10 cellular contexts compared by ENCODE assay signal in the genomic region with DNA sequence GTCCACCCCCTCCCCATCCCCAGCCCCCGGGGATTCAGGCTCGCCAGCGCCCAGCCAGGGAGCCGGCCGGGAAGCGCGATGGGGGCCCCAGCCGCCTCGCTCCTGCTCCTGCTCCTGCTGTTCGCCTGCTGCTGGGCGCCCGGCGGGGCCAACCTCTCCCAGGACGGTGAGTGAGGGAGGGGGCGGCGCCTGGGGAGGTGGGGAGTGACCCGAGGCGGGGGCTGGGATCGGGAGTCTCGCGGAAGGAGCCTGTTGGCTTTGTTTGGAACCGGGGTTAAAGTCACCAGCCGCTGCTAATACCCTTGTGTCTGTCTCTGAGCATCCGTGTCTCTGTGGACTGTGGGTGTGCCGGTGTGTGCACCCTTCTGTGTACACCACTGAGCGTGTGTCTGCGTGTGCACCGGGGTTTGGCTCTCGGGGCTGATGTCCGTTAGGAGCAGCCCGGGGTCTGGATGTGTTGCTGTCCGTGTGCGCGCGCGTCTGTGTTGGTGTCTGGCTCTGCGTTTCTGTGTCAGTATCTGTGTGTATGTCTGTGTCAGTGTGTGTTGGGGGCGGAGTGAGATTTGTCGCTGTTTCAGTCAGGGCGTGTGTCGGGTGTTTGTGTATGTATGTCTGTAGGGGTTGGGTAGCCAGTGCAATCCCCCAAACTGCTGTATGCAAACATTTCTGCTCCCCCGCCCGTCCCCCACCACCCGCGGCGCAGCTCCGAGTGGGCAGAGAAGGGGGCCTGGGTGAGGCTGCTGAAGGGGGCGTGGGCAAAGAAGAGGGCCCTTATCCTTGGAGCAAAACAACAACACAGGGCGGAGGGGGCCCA. TPM values are rescaled to one million over a fixed set of nuclear protein-coding genes. Genes with fewer than 3 reads are reported as not detected.
DNase-seq lines count a peak whose midpoint lies in the region; ATAC-seq, FAIRE-seq and TF ChIP-seq lines count a peak whose summit lies in the region.
"Had no signal": no experiment of that assay in that cellular context is flagged by ENCODE, and none has a peak within 500 bp of the region (broad histone marks: within the 10 kb centered on the region; RNA-seq: fewer than 3 reads in every experiment).

No MANE protein-coding gene starts in this region.

- FAIRE-seq in bronchial epithelial cell (lab: Jason Lieb, UNC): peak; percentile 13
- FAIRE-seq: TTC549 had no signal

- intact Hi-C loops in left lung (cut with DNase I): no loop called here

- ATAC-seq in left lung (peak; percentile 25), GM19324 (IDR thresholded peaks at IDR 0.05; ENCODE audit: low FRiP score, unreplicated experiment) (no peak), HG03095 (IDR thresholded peaks at IDR 0.05; ENCODE audit: unreplicated experiment) (no peak)

- H3K4me1 ChIP-seq in left lung (peaks cover 0 to 12% of the 10 kb centered on the region in 2 donors), suprapubic skin (peaks cover 24% of the 10 kb centered on the region)

- H3K27me3 ChIP-seq in MG63: peaks cover 52% of the 10 kb centered on the region
- H3K27me3 ChIP-seq in bronchial epithelial cell (ENCODE audit: control insufficient read depth, insufficient read depth, low read length): peaks cover 22% of the 10 kb centered on the region
- peaks cover 41 to 89% of the 10 kb centered on the region in 2 donors for H3K27me3 ChIP-seq in left lung
- peaks cover 60% of the 10 kb centered on the region for H3K27me3 ChIP-seq in suprapubic skin

- no peak for TF ChIP-seq POLR2A in suprapubic skin (IDR thresholded peaks at IDR 0.05)

- H3K4me3 ChIP-seq in MG63 (no peak overlapping the region), bronchial epithelial cell (ENCODE audit: low read depth, low read length) (no peak overlapping the region), left lung (no peak overlapping the region), suprapubic skin (peak overlapping the region; percentile 52)

- H3K9me3 ChIP-seq in MG63 (no peaks in the 10 kb centered on the region), left lung (no peaks in the 10 kb centered on the region), suprapubic skin (no peaks in the 10 kb centered on the region)

- TF ChIP-seq CTCF in bronchial epithelial cell (IDR thresholded peaks at IDR 0.05; ENCODE audit: insufficient read depth, low read length, severe bottlenecking): no peak
- TF ChIP-seq CTCF in left lung (IDR thresholded peaks at IDR 0.05): no peak
- TF ChIP-seq CTCF in suprapubic skin (IDR thresholded peaks at IDR 0.05): no peak

- H3K36me3 ChIP-seq in MG63 (no peaks in the 10 kb centered on the region), bronchial epithelial cell (ENCODE audit: control insufficient read depth, insufficient read depth, low read length) (no peaks in the 10 kb centered on the region), left lung (no peaks in the 10 kb centered on the region), suprapubic skin (no peaks in the 10 kb centered on the region)

- H3K27ac ChIP-seq in left lung: no peak overlapping the region
- H3K27ac ChIP-seq in suprapubic skin: no peak overlapping the region

- no peak for TF ChIP-seq EP300 in suprapubic skin (IDR thresholded peaks at IDR 0.05)

- DNase-seq in MG63 (peak; percentile 8), bronchial epithelial cell (ENCODE audit: low read depth) (no peak), left lung (peak in 1 of 2 donors; percentile 76), suprapubic skin (ENCODE audit: low spot score in 2 of 2) (peak in 1 of 2 donors; percentile 80)
- DNase-seq in activated CD4-positive, CD25-positive, alpha-beta regulatory T cell treated with anti-CD3 and anti-CD28 coated beads, Interleukin-2, amount 50 U/mL, for 72 hours: no peak
- DNase-seq: stimulated activated CD4-positive, alpha-beta T cell treated with anti-CD3 and anti-CD28 coated beads, Interleukin-4, amount 100 ng/mL, for 24 hours had no signal

- WGBS in suprapubic skin: 5% methylated on average over 25 of the region's 49 CpGs

RNA-seq across cellular contexts. Expression of a gene that starts 0.5 kb away (rescaled TPM):
- total RNA-seq in MG63 (2014; rRNA removed; shearing (Covaris generic); ENCODE audit: low replicate concordance): not detected in 2 replicates
- not detected in 2 replicates for total RNA-seq in bronchial epithelial cell
- 1 to 10 TPM; 3.4 to 6.2 TPM for total RNA-seq in left lung
- total RNA-seq in suprapubic skin: 1 to 10 TPM; 4.3 to 9.8 (median 7.9) TPM
- total RNA-seq: fibroblast of lung had no signal

RNA-seq across cellular contexts. Expression of a gene that starts 32.8 kb away (rescaled TPM):
- total RNA-seq in MG63 (2014; rRNA removed; shearing (Covaris generic); ENCODE audit: low replicate concordance): not detected in 2 replicates
- not detected in 2 replicates for total RNA-seq in bronchial epithelial cell
- 10 to 100 TPM; 16.8 to 65.3 TPM for total RNA-seq in left lung
- total RNA-seq in suprapubic skin: 100 to 1,000 TPM in 1 of 4 donors, 10 to 100 TPM in 3; 34.7 to 117 (median 41.4) TPM
- total RNA-seq: fibroblast of lung had no signal

Comparison
In these comparisons a context has a peak if more than half of its experiments do, and no peak if none do; other contexts are left out.
1. RNA of a gene that starts 32.8 kb away (total RNA-seq): 16.8 to 65.3 TPM in left lung and 34.7 to 117 TPM in suprapubic skin; not detected in MG63 and not detected in bronchial epithelial cell; every median in the first group is over 10 times any median in the second.